In genomic region chr5:151523335-151523734, GRCh38 we compare ENCODE assay signal across 9 cellular contexts.
DNase-seq lines count a peak whose midpoint lies in the region; ATAC-seq and TF ChIP-seq lines count a peak whose summit lies in the region.
"Had no signal": no experiment of that assay in that cellular context is flagged by ENCODE, and none has a peak within 500 bp of the region (broad histone marks: within the 10 kb centered on the region; RNA-seq: fewer than 3 reads in every experiment).

No MANE protein-coding gene starts in this region.

- no peak overlapping the region for H3K4me3 Mint-ChIP-seq in activated naive CD4-positive, alpha-beta T cell treated with anti-CD3 and anti-CD28 coated beads, Interleukin-2, amount 10 ng/mL, durations not matched to agents 7 days and 5 days
- H3K4me3 Mint-ChIP-seq in stimulated activated memory B cell treated with anti-CD40 and anti-IgM and Interleukin-4, amounts not matched to agents 10 μg/mL and 1 μg/mL and 100 μg/mL, for 72 hours = no peak overlapping the region
- H3K4me3 Mint-ChIP-seq: stimulated activated naive CD8-positive, alpha-beta T cell treated with anti-CD3 and anti-CD28 coated beads, Interleukin-15, Interleukin-2, amounts not matched to agents 100 ng/mL and 50 ng/mL, for 24 hours had no signal

- H3K27ac Mint-ChIP-seq in activated naive CD4-positive, alpha-beta T cell treated with anti-CD3 and anti-CD28 coated beads, Interleukin-2, amount 10 ng/mL, durations not matched to agents 7 days and 5 days = no peak overlapping the region
- no peak overlapping the region for H3K27ac Mint-ChIP-seq in stimulated activated memory B cell treated with anti-CD40 and anti-IgM and Interleukin-4, amounts not matched to agents 10 μg/mL and 1 μg/mL and 100 μg/mL, for 72 hours
- H3K27ac Mint-ChIP-seq: stimulated activated naive CD8-positive, alpha-beta T cell treated with anti-CD3 and anti-CD28 coated beads, Interleukin-15, Interleukin-2, amounts not matched to agents 100 ng/mL and 50 ng/mL, for 24 hours had no signal

- H3K27me3 Mint-ChIP-seq in activated naive CD4-positive, alpha-beta T cell treated with anti-CD3 and anti-CD28 coated beads, Interleukin-2, amount 10 ng/mL, durations not matched to agents 7 days and 5 days = no peaks in the 10 kb centered on the region
- H3K27me3 Mint-ChIP-seq in stimulated activated memory B cell treated with anti-CD40 and anti-IgM and Interleukin-4, amounts not matched to agents 10 μg/mL and 1 μg/mL and 100 μg/mL, for 72 hours = no peaks in the 10 kb centered on the region
- H3K27me3 Mint-ChIP-seq: stimulated activated naive CD8-positive, alpha-beta T cell treated with anti-CD3 and anti-CD28 coated beads, Interleukin-15, Interleukin-2, amounts not matched to agents 100 ng/mL and 50 ng/mL, for 24 hours had no signal

- H3K79me2 ChIP-seq in DOHH2 (ENCODE audit: control insufficient read depth, low read length) = no peaks in the 10 kb centered on the region

- H3K36me3 ChIP-seq in DOHH2 (ENCODE audit: control insufficient read depth, low read length) = no peaks in the 10 kb centered on the region

- H3K36me3 Mint-ChIP-seq in activated naive CD4-positive, alpha-beta T cell treated with anti-CD3 and anti-CD28 coated beads, Interleukin-2, amount 10 ng/mL, durations not matched to agents 7 days and 5 days = no peaks in the 10 kb centered on the region
- H3K36me3 Mint-ChIP-seq in stimulated activated memory B cell treated with anti-CD40 and anti-IgM and Interleukin-4, amounts not matched to agents 10 μg/mL and 1 μg/mL and 100 μg/mL, for 72 hours = no peaks in the 10 kb centered on the region

- no peak overlapping the region for H3K4me3 ChIP-seq in DOHH2 (ENCODE audit: low read length)

- 0 out of 2 replicates have a peak, but pooled peaks cover 3% of the 10 kb centered on the region for H3K27me3 ChIP-seq in DOHH2 (ENCODE audit: control insufficient read depth, low read length)

- DNase-seq in GM19240 (ENCODE audit: insufficient read length, low spot score) (peak; percentile 45), NCI-H82 treated with DMSO at 0.1 percent for 48 hours (lab: John Stamatoyannopoulos, UW; ENCODE audit: unreplicated experiment) (peak; percentile 40), iPS-NIHi7 (ENCODE audit: extremely low spot score) (peak; percentile 84), retina (no peak)
- DNase-seq in activated naive CD4-positive, alpha-beta T cell treated with anti-CD3 and anti-CD28 coated beads, Interleukin-2, amount 10 ng/mL, durations not matched to agents 7 days and 5 days = peak; percentile 66

- H3K27ac ChIP-seq in DOHH2 (ENCODE audit: low read depth, low read length) = no peak overlapping the region

- no peaks in the 10 kb centered on the region for H3K9me3 Mint-ChIP-seq in activated naive CD4-positive, alpha-beta T cell treated with anti-CD3 and anti-CD28 coated beads, Interleukin-2, amount 10 ng/mL, durations not matched to agents 7 days and 5 days
- no peaks in the 10 kb centered on the region for H3K9me3 Mint-ChIP-seq in stimulated activated memory B cell treated with anti-CD40 and anti-IgM and Interleukin-4, amounts not matched to agents 10 μg/mL and 1 μg/mL and 100 μg/mL, for 72 hours
- H3K9me3 Mint-ChIP-seq: stimulated activated naive CD8-positive, alpha-beta T cell treated with anti-CD3 and anti-CD28 coated beads, Interleukin-15, Interleukin-2, amounts not matched to agents 100 ng/mL and 50 ng/mL, for 24 hours had no signal

- no peaks in the 10 kb centered on the region for H3F3A ChIP-seq in DOHH2 (ENCODE audit: control insufficient read depth, insufficient read depth)

- no peaks in the 10 kb centered on the region for H4K20me1 ChIP-seq in DOHH2 (ENCODE audit: control insufficient read depth, insufficient read depth, low read depth, low read length)

- no peaks in the 10 kb centered on the region for H3K9me3 ChIP-seq in DOHH2 (ENCODE audit: control insufficient read depth, insufficient read depth, low read length)

- H3K4me1 ChIP-seq in DOHH2 (ENCODE audit: control insufficient read depth, low read length) = no peaks in the 10 kb centered on the region

- no peaks in the 10 kb centered on the region for H3K9me2 ChIP-seq in DOHH2 (replicated peaks; ENCODE audit: control insufficient read depth, low read length)

- H3K4me1 Mint-ChIP-seq in activated naive CD4-positive, alpha-beta T cell treated with anti-CD3 and anti-CD28 coated beads, Interleukin-2, amount 10 ng/mL, durations not matched to agents 7 days and 5 days = peaks cover 2% of the 10 kb centered on the region
- H3K4me1 Mint-ChIP-seq in stimulated activated memory B cell treated with anti-CD40 and anti-IgM and Interleukin-4, amounts not matched to agents 10 μg/mL and 1 μg/mL and 100 μg/mL, for 72 hours = no peaks in the 10 kb centered on the region

- no peak overlapping the region for H3K4me2 ChIP-seq in DOHH2 (ENCODE audit: low read length)

- TF ChIP-seq CTCF in DOHH2 (IDR thresholded peaks at IDR 0.05; ENCODE audit: low read depth, low read length, poor library complexity, severe bottlenecking) = peak; percentile 55

- CTCF ChIA-PET in activated naive CD4-positive, alpha-beta T cell treated with anti-CD3 and anti-CD28 coated beads, Interleukin-2, amount 10 ng/mL, durations not matched to agents 7 days and 5 days (lab: Charles Lee) = interaction anchor here (0.6 to 4.1 kb wide), 17 partner anchors 12 to 145 kb away, joined by 3 to 44 read pairs (median 4); partner anchors contain the start of gene SLC36A1

- ATAC-seq in HG03139 (IDR thresholded peaks at IDR 0.05; ENCODE audit: unreplicated experiment) = peak; percentile 89
- ATAC-seq in stimulated activated memory B cell treated with anti-CD40 and anti-IgM and Interleukin-4, amounts not matched to agents 10 μg/mL and 1 μg/mL and 100 μg/mL, for 72 hours = peak; percentile 83
